In genomic region chr2:27082773-27083409, GRCh38 we compare ENCODE assay signal across 1 cellular context.
TF ChIP-seq lines count a peak whose summit lies in the region.

No MANE protein-coding gene starts in this region.

TF ChIP-seq in H1, 55 proteins besides CTCF, POLR2A, EP300 and RAD21:
- TF ChIP-seq SP4 (IDR thresholded peaks at IDR 0.05; ENCODE audit: low read length) (no peak), TAF7 (optimal IDR thresholded peaks at IDR 0.05; ENCODE audit: borderline replicate concordance, low read depth, low read length) (no peak), CHD2 (IDR thresholded peaks at IDR 0.05; ENCODE audit: low read length) (no peak), SAP30 (IDR thresholded peaks at IDR 0.05; ENCODE audit: insufficient read depth, insufficient replicate concordance, low read length) (no peak), HDAC2 (IDR thresholded peaks at IDR 0.05; ENCODE audit: borderline replicate concordance in 1 of 2, low read depth in 2 of 2, low read length in 2 of 2) (no peak), JUN (IDR thresholded peaks at IDR 0.05; ENCODE audit: low read depth, low read length) (no peak)
